1 cellular context compared by ENCODE assay signal in the genomic region with DNA sequence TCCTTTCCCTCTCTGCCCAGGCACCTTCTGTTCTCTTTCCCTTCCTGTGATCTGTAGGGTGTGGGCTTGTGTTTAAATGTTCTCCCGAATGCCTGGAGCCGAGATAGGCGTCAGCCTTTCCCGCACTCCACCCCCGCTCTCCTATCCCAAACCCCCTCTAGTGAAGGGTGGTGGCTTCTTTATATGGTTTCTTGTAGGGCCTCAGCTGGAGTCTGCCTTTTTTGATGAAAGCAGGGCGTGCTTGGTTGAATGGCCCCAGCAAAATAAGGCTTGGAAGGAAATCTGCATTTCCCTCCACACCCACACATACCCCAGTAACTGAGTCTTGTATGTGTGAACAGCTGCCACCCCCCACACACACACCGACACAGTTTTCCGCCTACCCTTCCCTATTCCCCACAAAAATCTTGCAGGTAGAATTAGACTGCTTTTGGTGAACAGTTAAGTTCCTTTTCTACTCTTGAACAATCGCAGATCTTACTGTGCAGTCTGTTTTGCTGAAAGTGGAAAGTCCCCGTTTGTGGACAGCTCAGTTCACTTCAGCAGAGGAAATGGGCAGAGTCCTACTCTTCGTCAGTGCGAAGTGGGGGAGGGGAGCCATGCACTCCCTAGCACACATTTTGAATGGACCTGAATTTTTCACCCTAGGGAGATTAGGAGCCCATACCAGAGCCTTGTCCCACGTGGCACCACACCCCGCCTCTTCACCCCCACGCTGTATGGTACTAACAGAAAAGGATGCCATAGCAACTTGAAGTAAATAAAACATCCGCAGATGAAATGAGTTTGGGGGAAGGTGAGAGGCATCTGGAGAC.
TF ChIP-seq lines count a peak whose summit lies in the region.

No MANE protein-coding gene starts in this region.

TF ChIP-seq in K562, 482 proteins besides CTCF, POLR2A, EP300 and RAD21 (continued from another document):
- TF ChIP-seq STAT6 (CRISPR knock-in tag; IDR thresholded peaks at IDR 0.05) (no peak), SMARCA5 (IDR thresholded peaks at IDR 0.05) (no peak), SPI1 (IDR thresholded peaks at IDR 0.05; ENCODE audit: borderline replicate concordance, low read depth, low read length) (peak; percentile 36; the same call in 1 of the 2 replicates), GTF2E2 (tag; IDR thresholded peaks at IDR 0.05) (no peak), TAF9B (IDR thresholded peaks at IDR 0.05; ENCODE audit: partially characterized antibody) (peak; percentile 15), FOXK2 (conservative IDR thresholded peaks at IDR 0.05 in 1 of 2, IDR thresholded peaks at IDR 0.05 in 1 of 2; ENCODE audit: low read depth in 2 of 2) (no peak; a peak in 1 of 4 replicates), CEBPG (CRISPR knock-in tag; IDR thresholded peaks at IDR 0.05) (no peak), CEBPG (tag; conservative IDR thresholded peaks at IDR 0.05 in 1 of 2, IDR thresholded peaks at IDR 0.05 in 1 of 2) (no peak), ZNF146 (CRISPR knock-in tag; IDR thresholded peaks at IDR 0.05; ENCODE audit: unreplicated experiment) (no peak), EWSR1 (IDR thresholded peaks at IDR 0.05; ENCODE audit: borderline replicate concordance, low read depth, partially characterized antibody) (no peak), TARDBP (IDR thresholded peaks at IDR 0.05) (no peak), NFRKB (IDR thresholded peaks at IDR 0.05; ENCODE audit: low read depth) (no peak), ELF2 (CRISPR knock-in tag; IDR thresholded peaks at IDR 0.05) (no peak), EP400 (IDR thresholded peaks at IDR 0.05) (peak; percentile 65), ZNF124 (CRISPR knock-in tag; IDR thresholded peaks at IDR 0.05) (no peak), CBFB (CRISPR knock-in tag; IDR thresholded peaks at IDR 0.05) (no peak), STAG1 (CRISPR knock-in tag; IDR thresholded peaks at IDR 0.05; ENCODE audit: borderline replicate concordance) (no peak), HDAC1 (IDR thresholded peaks at IDR 0.05) (peak in 1 of 2 experiments; percentile 75; a peak in 2 of 4 replicates), CCNT2 (IDR thresholded peaks at IDR 0.05; ENCODE audit: borderline replicate concordance, extremely low read depth, insufficient read length, low read depth, low read length) (no peak), U2AF1 (optimal IDR thresholded peaks at IDR 0.05; ENCODE audit: low read depth, low read length) (no peak), ZBTB17 (CRISPR knock-in tag; IDR thresholded peaks at IDR 0.05) (no peak), MXI1 (IDR thresholded peaks at IDR 0.05; ENCODE audit: low read depth, low read length) (peak; percentile 93; the same call in 1 of the 2 replicates), SP2 (IDR thresholded peaks at IDR 0.05; ENCODE audit: extremely low read depth, low read depth, low read length, poor library complexity, severe bottlenecking) (no peak), FOXP1 (CRISPR knock-in tag; IDR thresholded peaks at IDR 0.05) (0 out of 2 replicates have a peak, but pooled peaks have one; percentile 63)
- TF ChIP-seq, protein P1, sequence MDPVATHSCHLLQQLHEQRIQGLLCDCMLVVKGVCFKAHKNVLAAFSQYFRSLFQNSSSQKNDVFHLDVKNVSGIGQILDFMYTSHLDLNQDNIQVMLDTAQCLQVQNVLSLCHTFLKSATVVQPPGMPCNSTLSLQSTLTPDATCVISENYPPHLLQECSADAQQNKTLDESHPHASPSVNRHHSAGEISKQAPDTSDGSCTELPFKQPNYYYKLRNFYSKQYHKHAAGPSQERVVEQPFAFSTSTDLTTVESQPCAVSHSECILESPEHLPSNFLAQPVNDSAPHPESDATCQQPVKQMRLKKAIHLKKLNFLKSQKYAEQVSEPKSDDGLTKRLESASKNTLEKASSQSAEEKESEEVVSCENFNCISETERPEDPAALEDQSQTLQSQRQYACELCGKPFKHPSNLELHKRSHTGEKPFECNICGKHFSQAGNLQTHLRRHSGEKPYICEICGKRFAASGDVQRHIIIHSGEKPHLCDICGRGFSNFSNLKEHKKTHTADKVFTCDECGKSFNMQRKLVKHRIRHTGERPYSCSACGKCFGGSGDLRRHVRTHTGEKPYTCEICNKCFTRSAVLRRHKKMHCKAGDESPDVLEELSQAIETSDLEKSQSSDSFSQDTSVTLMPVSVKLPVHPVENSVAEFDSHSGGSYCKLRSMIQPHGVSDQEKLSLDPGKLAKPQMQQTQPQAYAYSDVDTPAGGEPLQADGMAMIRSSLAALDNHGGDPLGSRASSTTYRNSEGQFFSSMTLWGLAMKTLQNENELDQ (CRISPR knock-in tag; IDR thresholded peaks at IDR 0.05; ENCODE audit: borderline replicate concordance), result no peak
- TF ChIP-seq, protein P2, sequence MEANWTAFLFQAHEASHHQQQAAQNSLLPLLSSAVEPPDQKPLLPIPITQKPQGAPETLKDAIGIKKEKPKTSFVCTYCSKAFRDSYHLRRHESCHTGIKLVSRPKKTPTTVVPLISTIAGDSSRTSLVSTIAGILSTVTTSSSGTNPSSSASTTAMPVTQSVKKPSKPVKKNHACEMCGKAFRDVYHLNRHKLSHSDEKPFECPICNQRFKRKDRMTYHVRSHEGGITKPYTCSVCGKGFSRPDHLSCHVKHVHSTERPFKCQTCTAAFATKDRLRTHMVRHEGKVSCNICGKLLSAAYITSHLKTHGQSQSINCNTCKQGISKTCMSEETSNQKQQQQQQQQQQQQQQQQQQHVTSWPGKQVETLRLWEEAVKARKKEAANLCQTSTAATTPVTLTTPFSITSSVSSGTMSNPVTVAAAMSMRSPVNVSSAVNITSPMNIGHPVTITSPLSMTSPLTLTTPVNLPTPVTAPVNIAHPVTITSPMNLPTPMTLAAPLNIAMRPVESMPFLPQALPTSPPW (CRISPR knock-in tag; IDR thresholded peaks at IDR 0.05), result peak; percentile 72
- TF ChIP-seq, protein P3, sequence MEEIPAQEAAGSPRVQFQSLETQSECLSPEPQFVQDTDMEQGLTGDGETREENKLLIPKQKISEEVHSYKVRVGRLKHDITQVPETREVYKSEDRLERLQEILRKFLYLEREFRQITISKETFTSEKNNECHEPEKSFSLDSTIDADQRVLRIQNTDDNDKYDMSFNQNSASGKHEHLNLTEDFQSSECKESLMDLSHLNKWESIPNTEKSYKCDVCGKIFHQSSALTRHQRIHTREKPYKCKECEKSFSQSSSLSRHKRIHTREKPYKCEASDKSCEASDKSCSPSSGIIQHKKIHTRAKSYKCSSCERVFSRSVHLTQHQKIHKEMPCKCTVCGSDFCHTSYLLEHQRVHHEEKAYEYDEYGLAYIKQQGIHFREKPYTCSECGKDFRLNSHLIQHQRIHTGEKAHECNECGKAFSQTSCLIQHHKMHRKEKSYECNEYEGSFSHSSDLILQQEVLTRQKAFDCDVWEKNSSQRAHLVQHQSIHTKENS (CRISPR knock-in tag; IDR thresholded peaks at IDR 0.05), result no peak
- TF ChIP-seq, protein P4, sequence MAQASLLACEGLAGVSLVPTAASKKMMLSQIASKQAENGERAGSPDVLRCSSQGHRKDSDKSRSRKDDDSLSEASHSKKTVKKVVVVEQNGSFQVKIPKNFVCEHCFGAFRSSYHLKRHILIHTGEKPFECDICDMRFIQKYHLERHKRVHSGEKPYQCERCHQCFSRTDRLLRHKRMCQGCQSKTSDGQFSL (CRISPR knock-in tag; IDR thresholded peaks at IDR 0.05), result 0 out of 2 replicates have a peak, but pooled peaks have one; percentile 16
- TF ChIP-seq, protein P4 (tag; IDR thresholded peaks at IDR 0.05), result peak in 1 of 2 experiments; percentile 50; a peak in 1 of 4 replicates
- TF ChIP-seq, protein P5, sequence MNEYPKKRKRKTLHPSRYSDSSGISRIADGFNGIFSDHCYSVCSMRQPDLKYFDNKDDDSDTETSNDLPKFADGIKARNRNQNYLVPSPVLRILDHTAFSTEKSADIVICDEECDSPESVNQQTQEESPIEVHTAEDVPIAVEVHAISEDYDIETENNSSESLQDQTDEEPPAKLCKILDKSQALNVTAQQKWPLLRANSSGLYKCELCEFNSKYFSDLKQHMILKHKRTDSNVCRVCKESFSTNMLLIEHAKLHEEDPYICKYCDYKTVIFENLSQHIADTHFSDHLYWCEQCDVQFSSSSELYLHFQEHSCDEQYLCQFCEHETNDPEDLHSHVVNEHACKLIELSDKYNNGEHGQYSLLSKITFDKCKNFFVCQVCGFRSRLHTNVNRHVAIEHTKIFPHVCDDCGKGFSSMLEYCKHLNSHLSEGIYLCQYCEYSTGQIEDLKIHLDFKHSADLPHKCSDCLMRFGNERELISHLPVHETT (CRISPR knock-in tag; conservative IDR thresholded peaks at IDR 0.05 in 1 of 2, IDR thresholded peaks at IDR 0.05 in 1 of 2), result no peak
- TF ChIP-seq, protein P6, sequence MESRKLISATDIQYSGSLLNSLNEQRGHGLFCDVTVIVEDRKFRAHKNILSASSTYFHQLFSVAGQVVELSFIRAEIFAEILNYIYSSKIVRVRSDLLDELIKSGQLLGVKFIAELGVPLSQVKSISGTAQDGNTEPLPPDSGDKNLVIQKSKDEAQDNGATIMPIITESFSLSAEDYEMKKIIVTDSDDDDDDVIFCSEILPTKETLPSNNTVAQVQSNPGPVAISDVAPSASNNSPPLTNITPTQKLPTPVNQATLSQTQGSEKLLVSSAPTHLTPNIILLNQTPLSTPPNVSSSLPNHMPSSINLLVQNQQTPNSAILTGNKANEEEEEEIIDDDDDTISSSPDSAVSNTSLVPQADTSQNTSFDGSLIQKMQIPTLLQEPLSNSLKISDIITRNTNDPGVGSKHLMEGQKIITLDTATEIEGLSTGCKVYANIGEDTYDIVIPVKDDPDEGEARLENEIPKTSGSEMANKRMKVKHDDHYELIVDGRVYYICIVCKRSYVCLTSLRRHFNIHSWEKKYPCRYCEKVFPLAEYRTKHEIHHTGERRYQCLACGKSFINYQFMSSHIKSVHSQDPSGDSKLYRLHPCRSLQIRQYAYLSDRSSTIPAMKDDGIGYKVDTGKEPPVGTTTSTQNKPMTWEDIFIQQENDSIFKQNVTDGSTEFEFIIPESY (CRISPR knock-in tag; IDR thresholded peaks at IDR 0.05), result no peak
